ENCODE assay signal across 18 cellular contexts in genomic region chr11:32131321-32131720, GRCh38. TPM values are rescaled to one million over a fixed set of nuclear protein-coding genes. Genes with fewer than 3 reads are reported as not detected.
A peak's percentile ranks its signal among the peaks of the same experiment; 100 is the strongest.
DNase-seq lines count a peak whose midpoint lies in the region; ATAC-seq, FAIRE-seq and TF ChIP-seq lines count a peak whose summit lies in the region.
"Had no signal": no experiment of that assay in that cellular context is flagged by ENCODE, and none has a peak within 500 bp of the region (broad histone marks: within the 10 kb centered on the region; RNA-seq: fewer than 3 reads in every experiment).

No MANE protein-coding gene starts in this region.

- H2AFZ ChIP-seq in endothelial cell of umbilical vein (ENCODE audit: low read depth, low read length), result no peak overlapping the region

- peaks cover 10 to 15% of the 10 kb centered on the region in 2 experiments for H3K27me3 ChIP-seq in endothelial cell of umbilical vein (ENCODE audit: control insufficient read depth in 2 of 2, insufficient read depth in 2 of 2, low read length in 2 of 2)
- H3K27me3 ChIP-seq: SJCRH30 had no signal

- no peaks in the 10 kb centered on the region for H4K20me1 ChIP-seq in endothelial cell of umbilical vein (replicated peaks; ENCODE audit: control insufficient read depth, extremely low read depth, insufficient read depth, low read length)

- H3K4me1 ChIP-seq in endothelial cell of umbilical vein (ENCODE audit: control insufficient read depth, extremely low read depth, insufficient read depth, low read length), result no peaks in the 10 kb centered on the region
- H3K4me1 ChIP-seq: A549, SJCRH30 had no signal

- CTCF ChIA-PET in endothelial cell of umbilical vein (lab: Charles Lee), result interaction anchor here (1.8 kb wide), 1 partner anchor 23 kb away, joined by 6 read pairs; no protein-coding TSS in a partner anchor

- TF ChIP-seq CTCF in endothelial cell of umbilical vein (IDR thresholded peaks at IDR 0.05; ENCODE audit: extremely low read depth in 1 of 2, insufficient read depth in 1 of 2, low read depth in 1 of 2, low read length in 2 of 2), result no peak

- intact Hi-C loops in endothelial cell of umbilical vein (cut with micrococcal nuclease), result no loop called here

- no peaks in the 10 kb centered on the region for H3K79me2 ChIP-seq in endothelial cell of umbilical vein (ENCODE audit: control insufficient read depth, insufficient read depth, low read length)

- DNase-seq in EL (peak; percentile 79), HT1080 (ENCODE audit: low read depth) (peak; percentile 20), SW480 (ENCODE audit: low spot score) (peak; percentile 37), endothelial cell of umbilical vein (ENCODE audit: low read depth, low spot score) (no peak), COR-L47 (lab: John Stamatoyannopoulos, UW) (no peak)
- DNase-seq in activated CD4-positive, alpha-beta T cell treated with anti-CD3 and anti-CD28 coated beads, Interleukin-2, amount 50 U/mL, for 4 hours, result no peak
- no peak for DNase-seq in activated CD4-positive, alpha-beta T cell treated with anti-CD3 and anti-CD28 coated beads for 1 hour
- DNase-seq: CD4-positive, alpha-beta T cell; DMS153; NCI-H1694 treated with DMSO at 0.1 percent for 48 hours; NCI-H524 treated with DMSO at 0.1 percent for 48 hours; SJCRH30 had no signal

- H3K9me3 ChIP-seq in endothelial cell of umbilical vein (replicated peaks; ENCODE audit: control insufficient read depth, insufficient read depth, low read length), result no peaks in the 10 kb centered on the region

- no peaks in the 10 kb centered on the region for H3K9me1 ChIP-seq in endothelial cell of umbilical vein (replicated peaks; ENCODE audit: control insufficient read depth, extremely low read depth, insufficient read depth, low read length)

- no peak overlapping the region for H3K27ac ChIP-seq in endothelial cell of umbilical vein (ENCODE audit: insufficient read depth, low read depth, low read length)
- H3K27ac ChIP-seq: A549, SJCRH30 had no signal

- POLR2A ChIA-PET in endothelial cell of umbilical vein (lab: Charles Lee), result no interaction called here

- no TSS peak for BruUV-seq in endothelial cell of umbilical vein (replicated peaks; lab: Mats Ljungman, UMichigan)

- H3K9ac ChIP-seq in endothelial cell of umbilical vein (replicated peaks; ENCODE audit: extremely low read depth, insufficient read depth, low read length), result no peak overlapping the region

- ATAC-seq in HG02852 (IDR thresholded peaks at IDR 0.05; ENCODE audit: unreplicated experiment), result no peak
- ATAC-seq: A549, K562 had no signal

- dilution Hi-C loops in endothelial cell of umbilical vein (cut with MboI; ENCODE audit: extremely low pct_ligation_motif_present, low sequenced_read_pairs), result no loop called here

- FAIRE-seq in endothelial cell of umbilical vein (lab: Jason Lieb, UNC), result no peak
- FAIRE-seq: A549, GM12891, GM19239, H1, K562 had no signal

- no peak for TF ChIP-seq POLR2A in endothelial cell of umbilical vein (IDR thresholded peaks at IDR 0.05; ENCODE audit: low read depth, low read length)

- H3K4me2 ChIP-seq in endothelial cell of umbilical vein (ENCODE audit: insufficient read depth, low read length), result no peak overlapping the region
- H3K4me2 ChIP-seq: A549 had no signal

- no peaks in the 10 kb centered on the region for H3K36me3 ChIP-seq in endothelial cell of umbilical vein (ENCODE audit: control insufficient read depth in 2 of 2, extremely low read depth in 1 of 2, insufficient read depth in 2 of 2, low read length in 2 of 2)
- H3K36me3 ChIP-seq: SJCRH30 had no signal

- H3K4me3 ChIP-seq in endothelial cell of umbilical vein (replicated peaks in 1 of 3; ENCODE audit: insufficient read depth in 1 of 3, low read depth in 1 of 3, low read length in 3 of 3), result no peak overlapping the region
- H3K4me3 ChIP-seq: A549, K562, SJCRH30 had no signal

TF ChIP-seq in endothelial cell of umbilical vein, 7 proteins besides CTCF, POLR2A, EP300 and RAD21:
- TF ChIP-seq GATA2 (IDR thresholded peaks at IDR 0.05; ENCODE audit: insufficient read depth, insufficient read length, low read depth, low read length), result peak; percentile 44
- no peak for TF ChIP-seq FOS (IDR thresholded peaks at IDR 0.05; ENCODE audit: borderline replicate concordance, insufficient read depth, low read length)

RNA-seq across cellular contexts. Expression of gene RCN1, which starts 40.4 kb away (rescaled TPM):
- total RNA-seq in HT1080 (2014; rRNA removed; shearing (Covaris generic)), result 156 and 186 TPM in 2 replicates
- 183 and 214 TPM in 2 replicates for polyA plus RNA-seq in HT1080 (2015; cell fraction: cytosol; rRNA removed)
- 188 and 195 TPM in 2 replicates for polyA plus RNA-seq in HT1080 (2015; cell fraction: nucleus; rRNA removed)
- total RNA-seq in endothelial cell of umbilical vein, result 254 and 285 TPM in 2 replicates
- polyA plus RNA-seq in endothelial cell of umbilical vein, result 168 and 174 TPM in 2 replicates
- polyA plus RNA-seq in endothelial cell of umbilical vein (2011; cell fraction: cytosol; rRNA removed), result 197 and 204 TPM in 2 replicates
- polyA plus RNA-seq in endothelial cell of umbilical vein (2011; cell fraction: nucleus; rRNA removed), result 205 and 279 TPM in 2 replicates
- polyA plus RNA-seq in endothelial cell of umbilical vein (2012), result 300 and 324 TPM in 2 replicates
- 149 and 152 TPM in 2 replicates for polyA minus RNA-seq in endothelial cell of umbilical vein
- polyA minus RNA-seq in endothelial cell of umbilical vein (2011; cell fraction: cytosol; rRNA and poly(A)+ RNA removed), result 104 TPM
- 105 and 133 TPM in 2 replicates for polyA minus RNA-seq in endothelial cell of umbilical vein (2011; cell fraction: nucleus; rRNA and poly(A)+ RNA removed)

Comparison
In these comparisons a context has a peak if more than half of its experiments do, and no peak if none do; other contexts are left out.
1. DNase-seq: peak in EL (single experiment), HT1080 (single experiment) and SW480 (single experiment); none in endothelial cell of umbilical vein (single experiment), COR-L47 (single experiment), activated CD4-positive, alpha-beta T cell treated with anti-CD3 and anti-CD28 coated beads, Interleukin-2, amount 50 U/mL, for 4 hours (0 of 2) and activated CD4-positive, alpha-beta T cell treated with anti-CD3 and anti-CD28 coated beads for 1 hour (single experiment).